Comparison of ENCODE assay signal across 15 cellular contexts in the genomic region with DNA sequence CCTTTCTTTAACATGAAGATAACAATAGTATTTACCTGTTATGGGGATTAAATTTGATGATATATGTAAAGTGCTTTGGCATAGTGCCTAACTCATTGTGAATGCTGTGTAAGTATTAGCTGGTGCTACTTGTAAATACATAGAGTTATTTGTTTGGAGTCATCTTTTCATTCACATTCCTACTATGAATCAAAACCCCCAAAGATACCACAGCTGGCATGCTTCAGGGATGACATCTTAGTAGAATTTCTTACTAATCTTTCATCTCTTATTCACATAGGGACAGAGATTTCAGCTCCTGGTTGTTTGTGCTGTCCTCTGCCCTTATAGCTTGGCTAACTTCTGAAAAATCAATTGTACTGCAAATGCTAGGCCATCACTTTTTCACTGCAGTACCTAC.
DNase-seq lines count a peak whose midpoint lies in the region; ATAC-seq and TF ChIP-seq lines count a peak whose summit lies in the region.
"Had no signal": no experiment of that assay in that cellular context is flagged by ENCODE, and none has a peak within 500 bp of the region (broad histone marks: within the 10 kb centered on the region; RNA-seq: fewer than 3 reads in every experiment).

No MANE protein-coding gene starts in this region.

- no peaks in the 10 kb centered on the region for H3K36me3 Mint-ChIP-seq in endothelial cell (ENCODE audit: low read depth, unreplicated experiment)
- H3K36me3 Mint-ChIP-seq: CD14-positive monocyte had no signal

- CTCF ChIA-PET in HEK293T (lab: Yijun Ruan, JAX): no interaction called here

- POLR2A ChIA-PET in HEK293T (lab: Yijun Ruan, JAX): no interaction called here

- no peak for ATAC-seq in HG03342 (IDR thresholded peaks at IDR 0.05; ENCODE audit: unreplicated experiment)

- in situ Hi-C loops in brain microvascular endothelial cell (cut with HindIII; ENCODE audit: low pct_ligation_motif_present, low sequenced_read_pairs): no loop called here

- H3K27me3 ChIP-seq in brain microvascular endothelial cell (replicated peaks): no peaks in the 10 kb centered on the region

- no peak overlapping the region for H3K27ac Mint-ChIP-seq in endothelial cell (ENCODE audit: unreplicated experiment)
- H3K27ac Mint-ChIP-seq: CD14-positive monocyte had no signal

- DNase-seq in LHCN-M2 (ENCODE audit: low read depth): peak; percentile 75
- DNase-seq in brain microvascular endothelial cell: peak; percentile 56
- DNase-seq in kidney tubule cell (ENCODE audit: low spot score): peak; percentile 76
- peak; percentile 22 for DNase-seq in renal cortical epithelial cell (ENCODE audit: low read depth)
- DNase-seq in endothelial cell (ENCODE audit: low spot score): no peak
- no peak for DNase-seq in CD1c-positive myeloid dendritic cell (ENCODE audit: extremely low spot score)
- DNase-seq in HEK293T (ENCODE audit: extremely low spot score): no peak
- DNase-seq: Caco-2, H7, NCI-H1105 treated with DMSO at 0.1 percent for 48 hours, NCI-H1930, NCI-H2171 treated with DMSO at 0.1 percent for 48 hours, NCI-H510A had no signal

- peak overlapping the region; percentile 66 for H3K27ac ChIP-seq in brain microvascular endothelial cell

- H3K9me3 Mint-ChIP-seq in endothelial cell (ENCODE audit: unreplicated experiment): no peaks in the 10 kb centered on the region

- no peak overlapping the region for H3K4me3 ChIP-seq in brain microvascular endothelial cell (ENCODE audit: low read depth, low read length)

- H3K27me3 Mint-ChIP-seq in endothelial cell (ENCODE audit: unreplicated experiment): no peaks in the 10 kb centered on the region

- H3K36me3 ChIP-seq in brain microvascular endothelial cell (replicated peaks): no peaks in the 10 kb centered on the region

- TF ChIP-seq CTCF in brain microvascular endothelial cell (IDR thresholded peaks at IDR 0.05; ENCODE audit: low read depth, low read length, missing control alignments) (no peak), endothelial cell (IDR thresholded peaks at IDR 0.05; ENCODE audit: unreplicated experiment) (no peak)

- no peak overlapping the region for H3K4me3 Mint-ChIP-seq in endothelial cell (ENCODE audit: unreplicated experiment)
- H3K4me3 Mint-ChIP-seq: CD14-positive monocyte had no signal

- H3K4me1 Mint-ChIP-seq in endothelial cell (ENCODE audit: unreplicated experiment): peaks cover 2% of the 10 kb centered on the region
- H3K4me1 Mint-ChIP-seq: CD14-positive monocyte had no signal

TF ChIP-seq in HEK293T, 16 proteins besides CTCF, POLR2A, EP300 and RAD21:
- no peak for TF ChIP-seq ARNT (IDR thresholded peaks at IDR 0.05)
- TF ChIP-seq TARDBP (IDR thresholded peaks at IDR 0.05): no peak
- no peak for TF ChIP-seq L3MBTL2 (conservative IDR thresholded peaks at IDR 0.05)
- TF ChIP-seq BHLHE40 (IDR thresholded peaks at IDR 0.05; ENCODE audit: borderline replicate concordance): no peak
- no peak for TF ChIP-seq SP1 (IDR thresholded peaks at IDR 0.05)
- TF ChIP-seq, protein P1, sequence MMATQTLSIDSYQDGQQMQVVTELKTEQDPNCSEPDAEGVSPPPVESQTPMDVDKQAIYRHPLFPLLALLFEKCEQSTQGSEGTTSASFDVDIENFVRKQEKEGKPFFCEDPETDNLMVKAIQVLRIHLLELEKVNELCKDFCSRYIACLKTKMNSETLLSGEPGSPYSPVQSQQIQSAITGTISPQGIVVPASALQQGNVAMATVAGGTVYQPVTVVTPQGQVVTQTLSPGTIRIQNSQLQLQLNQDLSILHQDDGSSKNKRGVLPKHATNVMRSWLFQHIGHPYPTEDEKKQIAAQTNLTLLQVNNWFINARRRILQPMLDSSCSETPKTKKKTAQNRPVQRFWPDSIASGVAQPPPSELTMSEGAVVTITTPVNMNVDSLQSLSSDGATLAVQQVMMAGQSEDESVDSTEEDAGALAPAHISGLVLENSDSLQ (IDR thresholded peaks at IDR 0.05): no peak
- TF ChIP-seq SUZ12 (IDR thresholded peaks at IDR 0.05): no peak
- TF ChIP-seq CTBP1 (IDR thresholded peaks at IDR 0.05; ENCODE audit: borderline replicate concordance): no peak
- no peak for TF ChIP-seq ELF4 (IDR thresholded peaks at IDR 0.05)
- TF ChIP-seq ZNF384 (IDR thresholded peaks at IDR 0.05): no peak
- TF ChIP-seq FOXM1 (IDR thresholded peaks at IDR 0.05; ENCODE audit: borderline replicate concordance): no peak
- no peak for TF ChIP-seq FOXK2 (IDR thresholded peaks at IDR 0.05)
- TF ChIP-seq NFRKB (IDR thresholded peaks at IDR 0.05): no peak

Comparison
In these comparisons a context has a peak if more than half of its experiments do, and no peak if none do; other contexts are left out.
1. DNase-seq: peak in LHCN-M2 (single experiment), brain microvascular endothelial cell (single experiment), kidney tubule cell (single experiment) and renal cortical epithelial cell (single experiment); none in endothelial cell (single experiment), CD1c-positive myeloid dendritic cell (single experiment) and HEK293T (single experiment).